Comparison of ENCODE assay signal across 8 cellular contexts in genomic region chr19:1266818-1267440, GRCh38. TPM values are rescaled to one million over a fixed set of nuclear protein-coding genes. Genes with fewer than 3 reads are reported as not detected.
A peak's percentile ranks its signal among the peaks of the same experiment; 100 is the strongest.
DNase-seq lines count a peak whose midpoint lies in the region; ATAC-seq and TF ChIP-seq lines count a peak whose summit lies in the region.

No MANE protein-coding gene starts in this region.

- H3K36me3 ChIP-seq in BLaER1 treated with 17β-estradiol and CSF1 and Interleukin-3, amounts not matched to agents 10 nM and 100 nM = peaks cover 14 to 20% (median 17%) of the 10 kb centered on the region in 11 experiments

- H3K9me3 Mint-ChIP-seq in IgD-negative memory B cell = no peaks in the 10 kb centered on the region
- no peaks in the 10 kb centered on the region for H3K9me3 Mint-ChIP-seq in central memory CD8-positive, alpha-beta T cell

- ATAC-seq in GM19351 (IDR thresholded peaks at IDR 0.05; ENCODE audit: unreplicated experiment) = peak; percentile 15
- no peak for ATAC-seq in central memory CD8-positive, alpha-beta T cell (replicated peaks; ENCODE audit: extremely low read depth, poor library complexity, severe bottlenecking)
- ATAC-seq in GM21447 (IDR thresholded peaks at IDR 0.05; ENCODE audit: unreplicated experiment) = no peak

- peak overlapping the region; percentile 93 to 100 (median 98) for H3K4me2 ChIP-seq in BLaER1 treated with 17β-estradiol and CSF1 and Interleukin-3, amounts not matched to agents 10 nM and 100 nM

- peak; percentile 59 to 76 for DNase-seq in central memory CD8-positive, alpha-beta T cell (ENCODE audit: low spot score in 2 of 2)
- DNase-seq in stimulated activated CD4-positive, alpha-beta T cell treated with anti-CD3 and anti-CD28 coated beads, Interleukin-2, amount 100 ng/mL, for 48 hours = peak; percentile 74 to 80

- H3K9me3 ChIP-seq in BLaER1 treated with 17β-estradiol and CSF1 and Interleukin-3, amounts not matched to agents 10 nM and 100 nM (replicated peaks in 1 of 11) = no peaks in the 10 kb centered on the region

- H3K4me3 Mint-ChIP-seq in IgD-negative memory B cell = peak overlapping the region; percentile 81 to 91 (median 87)
- H3K4me3 Mint-ChIP-seq in central memory CD8-positive, alpha-beta T cell = peak overlapping the region; percentile 82

- H3K27me3 ChIP-seq in BLaER1 treated with 17β-estradiol and CSF1 and Interleukin-3, amounts not matched to agents 10 nM and 100 nM = no peaks in the 10 kb centered on the region; a peak in 2 of 22 replicates
- H3K27me3 ChIP-seq in layer of hippocampus (ENCODE audit: control insufficient read depth, insufficient read depth, low read length) = no peaks in the 10 kb centered on the region

- H4K20me1 ChIP-seq in BLaER1 treated with 17β-estradiol and CSF1 and Interleukin-3, amounts not matched to agents 10 nM and 100 nM = peaks cover 25 to 87% (median 54%) of the 10 kb centered on the region in 11 experiments

- peak overlapping the region; percentile 95 to 99 (median 99) for H3K27ac Mint-ChIP-seq in IgD-negative memory B cell
- H3K27ac Mint-ChIP-seq in central memory CD8-positive, alpha-beta T cell (ENCODE audit: low read depth) = peak overlapping the region; percentile 95

- H3K4me1 ChIP-seq in BLaER1 treated with 17β-estradiol and CSF1 and Interleukin-3, amounts not matched to agents 10 nM and 100 nM = peaks cover 79 to 92% (median 89%) of the 10 kb centered on the region in 10 experiments

- peaks cover 2% of the 10 kb centered on the region for H3K36me3 Mint-ChIP-seq in IgD-negative memory B cell
- peaks cover 37% of the 10 kb centered on the region for H3K36me3 Mint-ChIP-seq in central memory CD8-positive, alpha-beta T cell (ENCODE audit: insufficient read depth)

- peak overlapping the region in 10 of 11 experiments; percentile 22 to 74 (median 60); a peak in 19 of 22 replicates for H3K27ac ChIP-seq in BLaER1 treated with 17β-estradiol and CSF1 and Interleukin-3, amounts not matched to agents 10 nM and 100 nM
- H3K27ac ChIP-seq in VCaP (peak overlapping the region; percentile 66), layer of hippocampus (ENCODE audit: low read depth, low read length) (peak overlapping the region; percentile 90)

- peaks cover 33 to 43% (median 38%) of the 10 kb centered on the region in 3 donors for H3K4me1 Mint-ChIP-seq in IgD-negative memory B cell
- peaks cover 71% of the 10 kb centered on the region for H3K4me1 Mint-ChIP-seq in central memory CD8-positive, alpha-beta T cell

- H3K4me3 ChIP-seq in BLaER1 treated with 17β-estradiol and CSF1 and Interleukin-3, amounts not matched to agents 10 nM and 100 nM = peak overlapping the region; percentile 51 to 75 (median 62)

- peaks cover 1% of the 10 kb centered on the region for H3K27me3 Mint-ChIP-seq in IgD-negative memory B cell
- no peaks in the 10 kb centered on the region for H3K27me3 Mint-ChIP-seq in central memory CD8-positive, alpha-beta T cell

- peak; percentile 95 for TF ChIP-seq CTCF in VCaP (conservative IDR thresholded peaks at IDR 0.05)

- peak overlapping the region; percentile 50 to 100 (median 74) for H3K9ac ChIP-seq in BLaER1 treated with 17β-estradiol and CSF1 and Interleukin-3, amounts not matched to agents 10 nM and 100 nM

RNA-seq across cellular contexts. Expression of gene CIRBP, which starts 2.2 kb away (rescaled TPM):
- 377 TPM for polyA plus RNA-seq in IgD-negative memory B cell

RNA-seq across cellular contexts. Expression of gene FAM174C, which starts 8.4 kb away (rescaled TPM):
- 115 TPM for polyA plus RNA-seq in IgD-negative memory B cell

RNA-seq across cellular contexts. Expression of gene MIDN, which starts 18.5 kb away (rescaled TPM):
- 4.8 TPM for polyA plus RNA-seq in IgD-negative memory B cell

RNA-seq across cellular contexts. Expression of gene EFNA2, which starts 18.7 kb away (rescaled TPM):
- polyA plus RNA-seq in IgD-negative memory B cell = not detected

RNA-seq across cellular contexts. Expression of gene ATP5F1D, which starts 25.4 kb away (rescaled TPM):
- 339 TPM for polyA plus RNA-seq in IgD-negative memory B cell
